ENCODE assay signal across 25 cellular contexts in genomic region chr19:6930190-6930589, GRCh38. TPM values are rescaled to one million over a fixed set of nuclear protein-coding genes. Genes with fewer than 3 reads are reported as not detected.
DNase-seq lines count a peak whose midpoint lies in the region; ATAC-seq and TF ChIP-seq lines count a peak whose summit lies in the region.
"Had no signal": no experiment of that assay in that cellular context is flagged by ENCODE, and none has a peak within 500 bp of the region (broad histone marks: within the 10 kb centered on the region; RNA-seq: fewer than 3 reads in every experiment).

No MANE protein-coding gene starts in this region.

- no peak overlapping the region for H2AFZ ChIP-seq in HCT116 (ENCODE audit: low read depth, low read length, poor library complexity, severe bottlenecking)

- no TSS peak for BruUV-seq in HCT116 (replicated peaks; lab: Mats Ljungman, UMichigan)

- TF ChIP-seq RAD21 in HCT116 (IDR thresholded peaks at IDR 0.05; ENCODE audit: low read depth) = no peak

- H3K4me3 ChIP-seq in HCT116 (replicated peaks in 1 of 2; ENCODE audit: low read depth in 1 of 2, low read length in 2 of 2) (no peak overlapping the region), choroid plexus epithelial cell (ENCODE audit: low read depth, low read length) (no peak overlapping the region)
- H3K4me3 ChIP-seq: A549, BLaER1, GM12878 had no signal

- no peak overlapping the region for H3K27ac ChIP-seq in HCT116 (ENCODE audit: low read depth, low read length)
- H3K27ac ChIP-seq: 22Rv1, A549, BLaER1 had no signal

- peaks cover 0 to 4% of the 10 kb centered on the region in 2 experiments; a peak in 1 of 4 replicates for H3K9me3 ChIP-seq in HCT116 (ENCODE audit: control insufficient read depth in 1 of 2, insufficient read depth in 1 of 2, low read depth in 1 of 2, low read length in 2 of 2)
- H3K9me3 ChIP-seq: BE2C had no signal

- H3K9ac ChIP-seq in HCT116 (ENCODE audit: low read length) = no peak overlapping the region
- H3K9ac ChIP-seq: BLaER1 had no signal

- no peak for ATAC-seq in HCT116
- ATAC-seq in HG03159 (IDR thresholded peaks at IDR 0.05; ENCODE audit: unreplicated experiment) = no peak
- ATAC-seq: A549, GM12878 had no signal

- H3K4me1 ChIP-seq in HCT116 (ENCODE audit: control insufficient read depth in 1 of 2, insufficient read depth in 2 of 2, low read length in 2 of 2) = no peaks in the 10 kb centered on the region
- H3K4me1 ChIP-seq: A549, BE2C, BLaER1 had no signal

- RAD21 ChIA-PET in HCT116 (lab: Charles Lee; ENCODE audit: low non-redundant PET in 1 of 2, low total read pairs in 2 of 2, uncharacterized antibody in 2 of 2, unreplicated experiment in 2 of 2) = no interaction called here

- no peaks in the 10 kb centered on the region for H3K9me2 ChIP-seq in HCT116 (ENCODE audit: insufficient read depth)

- H4K20me1 ChIP-seq in HCT116 (ENCODE audit: insufficient read depth) = no peaks in the 10 kb centered on the region
- H4K20me1 ChIP-seq: BLaER1 had no signal

- POLR2A ChIA-PET in HCT116 (lab: Charles Lee) = no interaction called here

- H3K79me2 ChIP-seq in HCT116 (ENCODE audit: insufficient read depth, low read length) = no peaks in the 10 kb centered on the region

- no peak for TF ChIP-seq POLR2A in HCT116 (IDR thresholded peaks at IDR 0.05; ENCODE audit: borderline replicate concordance, extremely low read depth, insufficient read depth, insufficient read length)

- H3K27me3 ChIP-seq in HCT116 (ENCODE audit: insufficient read depth, low read length) = no peaks in the 10 kb centered on the region
- H3K27me3 ChIP-seq: BE2C, BLaER1 had no signal

- H3K36me3 ChIP-seq in HCT116 (ENCODE audit: control insufficient read depth in 1 of 2, insufficient read depth in 2 of 2, low read length in 2 of 2) = no peaks in the 10 kb centered on the region
- H3K36me3 ChIP-seq: BE2C, BLaER1 had no signal

- no peak overlapping the region for H3K4me2 ChIP-seq in HCT116 (ENCODE audit: low read length)
- H3K4me2 ChIP-seq: A549, BLaER1 had no signal

- no peak for TF ChIP-seq CTCF in HCT116 (IDR thresholded peaks at IDR 0.05 in 2 of 3, conservative IDR thresholded peaks at IDR 0.05 in 1 of 3; ENCODE audit: borderline replicate concordance in 1 of 3, insufficient read depth in 1 of 3, low read depth in 2 of 3, low read length in 2 of 3)
- TF ChIP-seq CTCF in choroid plexus epithelial cell (conservative IDR thresholded peaks at IDR 0.05; ENCODE audit: low read depth, low read length) = no peak
- no peak for TF ChIP-seq CTCF in GM20000 (IDR thresholded peaks at IDR 0.05; ENCODE audit: extremely low read depth, missing control alignments)

- intact Hi-C loops in HCT116 (cut with micrococcal nuclease) = no loop called here

- CTCF ChIA-PET in HCT116 (lab: Charles Lee) = no interaction called here

- no peak for DNase-seq in HCT116 (ENCODE audit: low read depth, low spot score)
- peak; percentile 1 for DNase-seq in amniotic epithelial cell (ENCODE audit: low read depth)
- peak; percentile 5 for DNase-seq in choroid plexus epithelial cell (ENCODE audit: low read depth)
- DNase-seq in myocyte (ENCODE audit: low read depth) = peak; percentile 7
- DNase-seq in GM20000 (ENCODE audit: low spot score) = no peak
- no peak for DNase-seq in AG08395 (ENCODE audit: low spot score)
- DNase-seq: BE2C; C1 segment of cervical spinal cord; CD4-positive, alpha-beta memory T cell; CD4-positive, CD25-positive, alpha-beta regulatory T cell; CD8-positive, alpha-beta memory T cell; COR-L47; DMS 273 treated with DMSO at 0.1 percent for 48 hours; DMS153; DMS53; DMS79; DND-41; EL; GDM1 had no signal

TF ChIP-seq in HCT116, 20 proteins besides CTCF, POLR2A, EP300 and RAD21:
- no peak for TF ChIP-seq MAX (IDR thresholded peaks at IDR 0.05)
- TF ChIP-seq CBX3 (IDR thresholded peaks at IDR 0.05; ENCODE audit: low read depth) = peak; percentile 47; the same call in 1 of the 2 replicates

RNA-seq across cellular contexts. Expression of gene ADGRE1, which starts 42.8 kb away (rescaled TPM):
- total RNA-seq in HCT116 (2021; ENCODE audit: unreplicated experiment) = not detected
- polyA plus RNA-seq in HCT116 (2012) = 0.04 TPM in 1 of 2 replicates, not detected in the other
- total RNA-seq in myocyte = not detected in 2 replicates
- not detected for polyA plus RNA-seq in myocyte (2012)
- total RNA-seq: G401 had no signal

Comparison
In these comparisons a context has a peak if more than half of its experiments do, and no peak if none do; other contexts are left out.
1. DNase-seq: peak in amniotic epithelial cell (single experiment), choroid plexus epithelial cell (single experiment) and myocyte (single experiment); none in HCT116 (single experiment), GM20000 (single experiment) and AG08395 (single experiment).